18 cellular contexts compared by ENCODE assay signal in genomic region chr6:134238006-134238405, GRCh38.
"Had no signal": no experiment of that assay in that cellular context is flagged by ENCODE, and none has a peak within 500 bp of the region (broad histone marks: within the 10 kb centered on the region; RNA-seq: fewer than 3 reads in every experiment).

No MANE protein-coding gene starts in this region.

- H3K27me3 Mint-ChIP-seq: activated CD4-positive, alpha-beta memory T cell treated with anti-CD3 and anti-CD28 coated beads for 36 hours; activated naive CD8-positive, alpha-beta T cell treated with anti-CD3 and anti-CD28 coated beads, Interleukin-2, amount 10 ng/mL, durations not matched to agents 7 days and 5 days; activated T-helper 17 cell treated with anti-CD3 and anti-CD28 coated beads, Interleukin-2, amount 50 U/mL, for 72 hours; natural killer cell treated with Interleukin-12 subunit alpha and Interleukin-12 subunit beta and Interleukin-15 and Interleukin-18, amount 100 ng/mL, for 72 hours; stimulated activated naive CD8-positive, alpha-beta T cell treated with anti-CD3 and anti-CD28 coated beads, Interleukin-15, Interleukin-2, amounts not matched to agents 100 ng/mL and 50 ng/mL, for 24 hours had no signal

- H3K27ac ChIP-seq: brain microvascular endothelial cell, coronary artery, suprapubic skin, transverse colon, uterus had no signal

- H3K4me3 ChIP-seq: coronary artery, suprapubic skin, transverse colon, uterus had no signal

- H3K4me3 Mint-ChIP-seq: activated CD4-positive, alpha-beta memory T cell treated with anti-CD3 and anti-CD28 coated beads for 36 hours; activated naive CD8-positive, alpha-beta T cell treated with anti-CD3 and anti-CD28 coated beads, Interleukin-2, amount 10 ng/mL, durations not matched to agents 7 days and 5 days; activated T-helper 17 cell treated with anti-CD3 and anti-CD28 coated beads, Interleukin-2, amount 50 U/mL, for 72 hours; mesothelial cell of epicardium; natural killer cell treated with Interleukin-12 subunit alpha and Interleukin-12 subunit beta and Interleukin-15 and Interleukin-18, amount 100 ng/mL, for 72 hours; stimulated activated naive CD8-positive, alpha-beta T cell treated with anti-CD3 and anti-CD28 coated beads, Interleukin-15, Interleukin-2, amounts not matched to agents 100 ng/mL and 50 ng/mL, for 24 hours had no signal

- H3K36me3 Mint-ChIP-seq: mesothelial cell of epicardium had no signal

- DNase-seq: activated CD4-positive, alpha-beta memory T cell treated with anti-CD3 and anti-CD28 coated beads for 36 hours; activated CD4-positive, alpha-beta T cell treated with anti-CD3 and anti-CD28 coated beads for 1 hour; activated naive CD8-positive, alpha-beta T cell treated with anti-CD3 and anti-CD28 coated beads, Interleukin-2, amount 10 ng/mL, durations not matched to agents 7 days and 5 days; activated T-cell treated with anti-CD3 and anti-CD28 coated beads, Interleukin-2, amount 50 U/mL, for 1 hour; brain microvascular endothelial cell; effector CD4-positive, alpha-beta T cell; head of caudate nucleus; kidney; stimulated activated CD4-positive, alpha-beta T cell treated with anti-CD3 and anti-CD28 coated beads, Interleukin-2, amount 100 ng/mL, for 24 hours; transverse colon; uterus had no signal

- H3K27me3 ChIP-seq: brain microvascular endothelial cell, suprapubic skin, transverse colon, uterus had no signal

- H3K27ac Mint-ChIP-seq: activated CD4-positive, alpha-beta memory T cell treated with anti-CD3 and anti-CD28 coated beads for 36 hours; activated naive CD8-positive, alpha-beta T cell treated with anti-CD3 and anti-CD28 coated beads, Interleukin-2, amount 10 ng/mL, durations not matched to agents 7 days and 5 days; activated T-helper 17 cell treated with anti-CD3 and anti-CD28 coated beads, Interleukin-2, amount 50 U/mL, for 72 hours; mesothelial cell of epicardium; stimulated activated naive CD8-positive, alpha-beta T cell treated with anti-CD3 and anti-CD28 coated beads, Interleukin-15, Interleukin-2, amounts not matched to agents 100 ng/mL and 50 ng/mL, for 24 hours had no signal

- H3K4me1 ChIP-seq: transverse colon, uterus had no signal

- ATAC-seq: activated T-helper 17 cell treated with anti-CD3 and anti-CD28 coated beads, Interleukin-2, amount 50 U/mL, for 72 hours; left lobe of liver; natural killer cell treated with Interleukin-12 subunit alpha and Interleukin-12 subunit beta and Interleukin-15 and Interleukin-18, amount 100 ng/mL, for 72 hours had no signal
